In genomic region chr5:141319699-141320098, GRCh38 we compare ENCODE assay signal across 1 cellular context.
TF ChIP-seq lines count a peak whose summit lies in the region.

No MANE protein-coding gene starts in this region.

TF ChIP-seq in endothelial cell of umbilical vein, 7 proteins besides CTCF, POLR2A, EP300 and RAD21:
- TF ChIP-seq POLR2AphosphoS5 (IDR thresholded peaks at IDR 0.05; ENCODE audit: insufficient read depth, low read depth, low read length) (no peak), EZH2 (IDR thresholded peaks at IDR 0.05; ENCODE audit: borderline replicate concordance, low read depth, low read length, severe bottlenecking) (no peak), GATA2 (IDR thresholded peaks at IDR 0.05; ENCODE audit: insufficient read depth, insufficient read length, low read depth, low read length) (no peak), MYC (IDR thresholded peaks at IDR 0.05; ENCODE audit: low read depth, low read length) (no peak), FOS (IDR thresholded peaks at IDR 0.05; ENCODE audit: borderline replicate concordance, insufficient read depth, low read length) (no peak), MAX (IDR thresholded peaks at IDR 0.05; ENCODE audit: insufficient read depth, insufficient read length) (no peak), JUN (IDR thresholded peaks at IDR 0.05; ENCODE audit: borderline replicate concordance, insufficient read depth, insufficient read length, low read depth) (no peak)
